In the genomic region with DNA sequence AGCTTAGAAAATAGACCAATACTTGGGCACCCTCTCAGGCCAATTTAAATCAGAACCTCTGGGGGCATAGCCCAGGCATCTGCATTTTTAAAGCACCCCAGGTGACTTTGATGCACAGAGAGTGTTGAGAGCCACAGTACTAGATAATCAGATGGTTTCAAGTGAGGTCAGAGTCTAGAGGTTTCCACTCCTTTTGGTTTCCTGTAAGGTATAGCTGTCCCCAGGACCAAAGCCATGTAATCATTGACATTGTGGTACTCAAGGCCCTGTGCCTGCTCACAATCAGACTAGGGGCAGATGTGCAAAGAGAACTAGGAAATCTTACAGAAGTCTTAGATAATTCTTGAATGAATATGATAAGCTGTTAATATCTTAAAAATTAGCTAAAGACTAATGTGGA, we compare ENCODE assay signal across 14 cellular contexts. TPM values are rescaled to one million over a fixed set of nuclear protein-coding genes. Genes with fewer than 3 reads are reported as not detected.
DNase-seq lines count a peak whose midpoint lies in the region; ATAC-seq and TF ChIP-seq lines count a peak whose summit lies in the region.
"Had no signal": no experiment of that assay in that cellular context is flagged by ENCODE, and none has a peak within 500 bp of the region (broad histone marks: within the 10 kb centered on the region; RNA-seq: fewer than 3 reads in every experiment).

No MANE protein-coding gene starts in this region.

- peaks cover 95 to 97% of the 10 kb centered on the region in 2 donors for H3K4me1 ChIP-seq in gastrocnemius medialis

- H3K4me3 ChIP-seq in gastrocnemius medialis, result no peak overlapping the region

- no peaks in the 10 kb centered on the region for H3K27me3 ChIP-seq in gastrocnemius medialis

- TF ChIP-seq POLR2A in gastrocnemius medialis (IDR thresholded peaks at IDR 0.05), result no peak

- no peaks in the 10 kb centered on the region for H3K9me3 ChIP-seq in gastrocnemius medialis

- DNase-seq in gastrocnemius medialis (no peak), NCI-H1092 (lab: John Stamatoyannopoulos, UW) (no peak), GOT3 (lab: John Stamatoyannopoulos, UW) (no peak), NCI-H748 (lab: John Stamatoyannopoulos, UW; ENCODE audit: unreplicated experiment) (no peak), HuH-7 (ENCODE audit: low spot score) (no peak)
- DNase-seq: effector memory CD4-positive, alpha-beta T cell; MM.1S; nucleus accumbens had no signal

- ATAC-seq in GM19395 (IDR thresholded peaks at IDR 0.05; ENCODE audit: unreplicated experiment) (peak; percentile 95), HG02588 (IDR thresholded peaks at IDR 0.05; ENCODE audit: unreplicated experiment) (peak; percentile 89), HG03196 (IDR thresholded peaks at IDR 0.05; ENCODE audit: unreplicated experiment) (peak; percentile 95), gastrocnemius medialis (no peak)

- H3K27ac ChIP-seq in gastrocnemius medialis, result peak overlapping the region; percentile 93 to 98 (median 98)
- H3K27ac ChIP-seq: C4-2B had no signal

- in situ Hi-C loops in gastrocnemius medialis (cut with MboI; ENCODE audit: low sequenced_read_pairs in 4 of 4), result no loop called here

- TF ChIP-seq CTCF in gastrocnemius medialis (IDR thresholded peaks at IDR 0.05 in 4 of 5, conservative IDR thresholded peaks at IDR 0.05 in 1 of 5), result no peak

- intact Hi-C loops in gastrocnemius medialis (cut with DNase I; ENCODE audit: low total_unique reads), result no loop called here

- H3K36me3 ChIP-seq in gastrocnemius medialis, result no peaks in the 10 kb centered on the region

RNA-seq across cellular contexts. Expression of gene FILIP1, which starts 9.1 kb away (rescaled TPM):
- 100 to 1,000 TPM in 2 of 4 donors, 10 to 100 TPM in 2; 57.5 to 123 (median 93.8) TPM for total RNA-seq in gastrocnemius medialis
- total RNA-seq: activated CD8-positive, alpha-beta memory T cell treated with anti-CD3 and anti-CD28 coated beads for 36 hours; SK-MEL-5 had no signal

Comparison
In these comparisons a context has a peak if more than half of its experiments do, and no peak if none do; other contexts are left out.
1. ATAC-seq: peak in GM19395 (single experiment), HG02588 (single experiment) and HG03196 (single experiment); none in gastrocnemius medialis (0 of 2).